1 cellular context compared by ENCODE assay signal in genomic region chr18:58570360-58571064, GRCh38.
TF ChIP-seq lines count a peak whose summit lies in the region.

No MANE protein-coding gene starts in this region.

TF ChIP-seq in GM12878, 131 proteins besides CTCF, POLR2A, EP300 and RAD21:
- TF ChIP-seq RCOR1 (conservative IDR thresholded peaks at IDR 0.05; ENCODE audit: low read depth, low read length) (no peak), CEBPB (IDR thresholded peaks at IDR 0.05; ENCODE audit: borderline replicate concordance in 1 of 2, low read depth in 2 of 2, low read length in 2 of 2) (no peak), MTA2 (IDR thresholded peaks at IDR 0.05; ENCODE audit: low read depth) (peak; percentile 41; the same call in 1 of the 2 replicates), IKZF2 (IDR thresholded peaks at IDR 0.05) (peak in 1 of 2 experiments; percentile 33; a peak in 2 of 4 replicates), KLF5 (IDR thresholded peaks at IDR 0.05; ENCODE audit: partially characterized antibody) (peak; percentile 44), GATAD2B (conservative IDR thresholded peaks at IDR 0.05; ENCODE audit: low read depth) (peak; percentile 41; the same call in 1 of the 2 replicates), MXI1 (IDR thresholded peaks at IDR 0.05; ENCODE audit: low read depth, low read length) (no peak), MTA3 (IDR thresholded peaks at IDR 0.05; ENCODE audit: borderline replicate concordance, low read length) (no peak), ATF7 (IDR thresholded peaks at IDR 0.05; ENCODE audit: low read depth) (0 out of 2 replicates have a peak, but pooled peaks have one; percentile 10), MYB (IDR thresholded peaks at IDR 0.05; ENCODE audit: borderline replicate concordance, low read depth, low read length) (0 out of 2 replicates have a peak, but pooled peaks have one; percentile 64), IKZF1 (conservative IDR thresholded peaks at IDR 0.05) (peak; percentile 77), DPF2 (IDR thresholded peaks at IDR 0.05) (peak; percentile 49)
- TF ChIP-seq, protein P1, sequence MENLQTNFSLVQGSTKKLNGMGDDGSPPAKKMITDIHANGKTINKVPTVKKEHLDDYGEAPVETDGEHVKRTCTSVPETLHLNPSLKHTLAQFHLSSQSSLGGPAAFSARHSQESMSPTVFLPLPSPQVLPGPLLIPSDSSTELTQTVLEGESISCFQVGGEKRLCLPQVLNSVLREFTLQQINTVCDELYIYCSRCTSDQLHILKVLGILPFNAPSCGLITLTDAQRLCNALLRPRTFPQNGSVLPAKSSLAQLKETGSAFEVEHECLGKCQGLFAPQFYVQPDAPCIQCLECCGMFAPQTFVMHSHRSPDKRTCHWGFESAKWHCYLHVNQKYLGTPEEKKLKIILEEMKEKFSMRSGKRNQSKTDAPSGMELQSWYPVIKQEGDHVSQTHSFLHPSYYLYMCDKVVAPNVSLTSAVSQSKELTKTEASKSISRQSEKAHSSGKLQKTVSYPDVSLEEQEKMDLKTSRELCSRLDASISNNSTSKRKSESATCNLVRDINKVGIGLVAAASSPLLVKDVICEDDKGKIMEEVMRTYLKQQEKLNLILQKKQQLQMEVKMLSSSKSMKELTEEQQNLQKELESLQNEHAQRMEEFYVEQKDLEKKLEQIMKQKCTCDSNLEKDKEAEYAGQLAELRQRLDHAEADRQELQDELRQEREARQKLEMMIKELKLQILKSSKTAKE (IDR thresholded peaks at IDR 0.05; ENCODE audit: low read depth, poor library complexity, severe bottlenecking), result peak; percentile 22
- TF ChIP-seq, protein P2, sequence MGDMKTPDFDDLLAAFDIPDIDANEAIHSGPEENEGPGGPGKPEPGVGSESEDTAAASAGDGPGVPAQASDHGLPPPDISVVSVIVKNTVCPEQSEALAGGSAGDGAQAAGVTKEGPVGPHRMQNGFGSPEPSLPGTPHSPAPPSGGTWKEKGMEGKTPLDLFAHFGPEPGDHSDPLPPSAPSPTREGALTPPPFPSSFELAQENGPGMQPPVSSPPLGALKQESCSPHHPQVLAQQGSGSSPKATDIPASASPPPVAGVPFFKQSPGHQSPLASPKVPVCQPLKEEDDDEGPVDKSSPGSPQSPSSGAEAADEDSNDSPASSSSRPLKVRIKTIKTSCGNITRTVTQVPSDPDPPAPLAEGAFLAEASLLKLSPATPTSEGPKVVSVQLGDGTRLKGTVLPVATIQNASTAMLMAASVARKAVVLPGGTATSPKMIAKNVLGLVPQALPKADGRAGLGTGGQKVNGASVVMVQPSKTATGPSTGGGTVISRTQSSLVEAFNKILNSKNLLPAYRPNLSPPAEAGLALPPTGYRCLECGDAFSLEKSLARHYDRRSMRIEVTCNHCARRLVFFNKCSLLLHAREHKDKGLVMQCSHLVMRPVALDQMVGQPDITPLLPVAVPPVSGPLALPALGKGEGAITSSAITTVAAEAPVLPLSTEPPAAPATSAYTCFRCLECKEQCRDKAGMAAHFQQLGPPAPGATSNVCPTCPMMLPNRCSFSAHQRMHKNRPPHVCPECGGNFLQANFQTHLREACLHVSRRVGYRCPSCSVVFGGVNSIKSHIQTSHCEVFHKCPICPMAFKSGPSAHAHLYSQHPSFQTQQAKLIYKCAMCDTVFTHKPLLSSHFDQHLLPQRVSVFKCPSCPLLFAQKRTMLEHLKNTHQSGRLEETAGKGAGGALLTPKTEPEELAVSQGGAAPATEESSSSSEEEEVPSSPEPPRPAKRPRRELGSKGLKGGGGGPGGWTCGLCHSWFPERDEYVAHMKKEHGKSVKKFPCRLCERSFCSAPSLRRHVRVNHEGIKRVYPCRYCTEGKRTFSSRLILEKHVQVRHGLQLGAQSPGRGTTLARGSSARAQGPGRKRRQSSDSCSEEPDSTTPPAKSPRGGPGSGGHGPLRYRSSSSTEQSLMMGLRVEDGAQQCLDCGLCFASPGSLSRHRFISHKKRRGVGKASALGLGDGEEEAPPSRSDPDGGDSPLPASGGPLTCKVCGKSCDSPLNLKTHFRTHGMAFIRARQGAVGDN (IDR thresholded peaks at IDR 0.05), result peak; percentile 37; the same call in 1 of the 2 replicates
